ENCODE assay signal across 8 cellular contexts in the genomic region with DNA sequence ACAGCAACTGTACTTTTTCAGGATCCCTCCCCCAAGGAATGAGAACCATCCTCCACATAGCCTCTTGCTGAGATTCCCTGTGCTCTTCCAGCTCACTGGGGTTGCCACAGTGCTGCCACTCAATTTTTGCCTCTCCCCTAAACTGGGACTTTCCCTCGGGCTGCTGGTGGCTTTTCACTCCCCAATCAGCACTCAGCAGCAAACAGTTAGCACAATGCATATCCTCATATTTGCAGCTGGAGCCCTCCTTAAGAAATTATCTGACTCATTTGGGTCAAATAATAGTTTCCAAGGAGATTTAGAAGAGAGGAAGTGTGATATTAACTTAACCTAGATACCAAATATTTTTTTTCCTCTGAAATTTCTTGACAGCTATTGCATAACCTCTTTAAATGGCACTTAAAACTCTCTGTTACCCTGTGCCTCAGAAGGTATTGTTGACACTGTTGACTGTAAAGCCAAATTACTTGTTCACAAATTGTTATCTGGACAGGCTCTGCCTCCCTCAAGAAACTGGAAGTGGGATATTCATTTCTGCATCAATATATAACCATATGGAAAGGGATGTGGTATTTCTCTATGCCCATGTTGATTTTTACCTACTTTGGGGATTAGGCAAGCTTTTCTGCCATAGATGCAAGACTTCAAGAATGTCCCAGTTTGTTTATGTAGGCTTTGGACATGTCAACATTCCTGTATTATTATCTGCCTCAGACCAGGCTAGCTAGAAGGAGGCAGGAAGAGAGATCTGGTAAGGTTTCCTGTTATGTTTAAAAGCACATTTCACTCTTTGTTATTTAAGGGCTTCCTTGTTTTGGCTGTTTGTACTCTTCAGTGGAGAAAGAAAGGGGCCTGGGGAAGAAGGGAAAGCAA. TPM values are rescaled to one million over a fixed set of nuclear protein-coding genes. Genes with fewer than 3 reads are reported as not detected.
A peak's percentile ranks its signal among the peaks of the same experiment; 100 is the strongest.
DNase-seq lines count a peak whose midpoint lies in the region; ATAC-seq, FAIRE-seq and TF ChIP-seq lines count a peak whose summit lies in the region.

No MANE protein-coding gene starts in this region.

- CTCF ChIA-PET in CD8-positive, alpha-beta memory T cell (lab: Charles Lee) = no interaction called here

- H3K36me3 ChIP-seq in CD8-positive, alpha-beta memory T cell (ENCODE audit: insufficient read depth, low read length) = no peaks in the 10 kb centered on the region

- no peaks in the 10 kb centered on the region for H3K27me3 ChIP-seq in CD8-positive, alpha-beta memory T cell (ENCODE audit: insufficient read depth, low read length, poor library complexity, severe bottlenecking)

- ATAC-seq in GM21528 (IDR thresholded peaks at IDR 0.05; ENCODE audit: low FRiP score, unreplicated experiment) (peak; percentile 65), HG03469 (IDR thresholded peaks at IDR 0.05; ENCODE audit: unreplicated experiment) (no peak)

- peak in 2 of 5 donors; percentile 36 to 54 for DNase-seq in CD8-positive, alpha-beta memory T cell
- DNase-seq in LHCN-M2 (ENCODE audit: low read depth) (peak; percentile 86), kidney tubule cell (ENCODE audit: low spot score) (peak; percentile 87), NCI-H510A (lab: John Stamatoyannopoulos, UW) (no peak), D721Med (ENCODE audit: insufficient read length, low spot score) (no peak)

- peak overlapping the region; percentile 21 to 88 (median 62) for H3K27ac Mint-ChIP-seq in CD8-positive, alpha-beta memory T cell

- H3K4me3 Mint-ChIP-seq in CD8-positive, alpha-beta memory T cell = peak overlapping the region in 5 of 7 donors; percentile 0 to 54 (median 29)

- no peak overlapping the region for H3K27ac ChIP-seq in CD8-positive, alpha-beta memory T cell (ENCODE audit: low read depth, low read length)
- H3K27ac ChIP-seq in angular gyrus (ENCODE audit: low read depth, low read length) = peak overlapping the region; percentile 13

- H3K9me3 ChIP-seq in CD8-positive, alpha-beta memory T cell (ENCODE audit: low read length) = no peaks in the 10 kb centered on the region

- peaks cover 12 to 21% (median 16%) of the 10 kb centered on the region in 3 donors for H3K36me3 Mint-ChIP-seq in CD8-positive, alpha-beta memory T cell

- POLR2A ChIA-PET in CD8-positive, alpha-beta memory T cell (lab: Charles Lee) = no interaction called here

- no peak for TF ChIP-seq CTCF in D721Med (IDR thresholded peaks at IDR 0.05; ENCODE audit: insufficient read depth, missing control alignments)

- peaks cover 42% of the 10 kb centered on the region for H3K4me1 ChIP-seq in CD8-positive, alpha-beta memory T cell (ENCODE audit: insufficient read depth, low read length)

- H3K9me3 Mint-ChIP-seq in CD8-positive, alpha-beta memory T cell = no peaks in the 10 kb centered on the region

- H3K4me3 ChIP-seq in CD8-positive, alpha-beta memory T cell (ENCODE audit: low read length) = no peak overlapping the region

- peaks cover 36 to 44% (median 43%) of the 10 kb centered on the region in 3 donors for H3K4me1 Mint-ChIP-seq in CD8-positive, alpha-beta memory T cell

- FAIRE-seq in D721Med (lab: Jason Lieb, UNC) = no peak

- H3K27me3 Mint-ChIP-seq in CD8-positive, alpha-beta memory T cell = no peaks in the 10 kb centered on the region

RNA-seq across cellular contexts. Expression of gene SEPTIN11, which starts 58.0 kb away (rescaled TPM):
- total RNA-seq in CD8-positive, alpha-beta memory T cell = 10 to 100 TPM; 54.3 to 56.8 TPM
- polyA plus RNA-seq in CD8-positive, alpha-beta memory T cell = 34.8 TPM
- total RNA-seq in LHCN-M2 (2014; rRNA removed) = 188 and 202 TPM in 2 replicates
- 173 TPM for polyA plus RNA-seq in LHCN-M2 (2012)

Comparison
In these comparisons a context has a peak if more than half of its experiments do, and no peak if none do; other contexts are left out.
1. DNase-seq: peak in LHCN-M2 (single experiment) and kidney tubule cell (single experiment); none in NCI-H510A (single experiment) and D721Med (single experiment).